16 cellular contexts compared by ENCODE assay signal in genomic region chr2:162403884-162404283, GRCh38. TPM values are rescaled to one million over a fixed set of nuclear protein-coding genes. Genes with fewer than 3 reads are reported as not detected.
DNase-seq lines count a peak whose midpoint lies in the region; ATAC-seq, FAIRE-seq and TF ChIP-seq lines count a peak whose summit lies in the region.
"Had no signal": no experiment of that assay in that cellular context is flagged by ENCODE, and none has a peak within 500 bp of the region (broad histone marks: within the 10 kb centered on the region; RNA-seq: fewer than 3 reads in every experiment).

No MANE protein-coding gene starts in this region.

- H3K4me3 ChIP-seq in PC-3 (ENCODE audit: low read length): no peak overlapping the region
- H3K4me3 ChIP-seq: neural progenitor cell had no signal

- H3F3A ChIP-seq in PC-3 (ENCODE audit: low read length, unreplicated experiment): no peaks in the 10 kb centered on the region

- no peak for TF ChIP-seq CTCF in PC-3 (conservative IDR thresholded peaks at IDR 0.05; ENCODE audit: low read depth, low read length)

- POLR2A ChIA-PET in PC-3 (lab: Charles Lee; ENCODE audit: unreplicated experiment): interaction anchor here (0.6 kb wide), 1 partner anchor 1033 kb away, joined by 18 read pairs; no protein-coding TSS in a partner anchor

- CTCF ChIA-PET in PC-3 (lab: Charles Lee): interaction anchor here (0.5 kb wide), 1 partner anchor 106 kb away, joined by 3 read pairs; no protein-coding TSS in a partner anchor

- DNase-seq in H54 (ENCODE audit: insufficient read length, low spot score) (peak; percentile 15), PC-3 (peak; percentile 89), epithelial cell of prostate (ENCODE audit: low read depth, low spot score) (peak; percentile 46), pulmonary artery endothelial cell (ENCODE audit: low read depth, low spot score) (peak; percentile 43), NCI-H748 (lab: John Stamatoyannopoulos, UW; ENCODE audit: unreplicated experiment) (no peak), Right ventricle myocardium inferior (ENCODE audit: missing footprints) (no peak), NCI-H2107 treated with DMSO at 0.1 percent for 48 hours (lab: John Stamatoyannopoulos, UW; ENCODE audit: unreplicated experiment) (no peak)
- DNase-seq: activated CD8-positive, alpha-beta memory T cell treated with anti-CD3 and anti-CD28 coated beads, Interleukin-2, amount 50 U/mL, for 48 hours; activated naive CD8-positive, alpha-beta T cell treated with anti-CD3 and anti-CD28 coated beads, Interleukin-2, amount 50 U/mL, for 24 hours; CD4-positive, alpha-beta memory T cell; effector memory CD4-positive, alpha-beta T cell; NCI-H2029; stimulated activated CD4-positive, alpha-beta T cell treated with anti-CD3 and anti-CD28 coated beads, Interleukin-12 subunit alpha, Interleukin-12 subunit beta, amount 100 ng/mL, for 4 hours had no signal

- H3K9me3 ChIP-seq in PC-3 (ENCODE audit: low read length): no peaks in the 10 kb centered on the region

- H3K79me2 ChIP-seq in PC-3 (ENCODE audit: low read length): no peaks in the 10 kb centered on the region

- H3K27ac ChIP-seq in PC-3 (ENCODE audit: low read length) (no peak overlapping the region), epithelial cell of prostate (no peak overlapping the region)
- H3K27ac ChIP-seq: neural progenitor cell had no signal

- H3K9me2 ChIP-seq in PC-3 (replicated peaks; ENCODE audit: low read length): no peaks in the 10 kb centered on the region

- no peak for TF ChIP-seq POLR2A in H54 (IDR thresholded peaks at IDR 0.05; ENCODE audit: low read depth, low read length)

- no peak overlapping the region for H3K9ac ChIP-seq in PC-3 (ENCODE audit: low read length)
- H3K9ac ChIP-seq: neural progenitor cell had no signal

- H3K4me1 ChIP-seq in PC-3 (ENCODE audit: insufficient read depth, low read length): peaks cover 7% of the 10 kb centered on the region; the same call in 1 of the 2 replicates
- H3K4me1 ChIP-seq: neural progenitor cell had no signal

- ATAC-seq in PC-3: peak; percentile 94
- ATAC-seq in HG03196 (IDR thresholded peaks at IDR 0.05; ENCODE audit: unreplicated experiment): no peak
- ATAC-seq in Right ventricle myocardium inferior: no peak
- ATAC-seq: activated CD4-positive, CD25-positive, alpha-beta regulatory T cell treated with anti-CD3 and anti-CD28 coated beads, Interleukin-2, amount 50 U/mL, for 24 hours; activated naive CD8-positive, alpha-beta T cell treated with anti-CD3 and anti-CD28 coated beads, Interleukin-2, amount 50 U/mL, for 24 hours had no signal

- H2AFZ ChIP-seq in PC-3 (ENCODE audit: low read length): no peak overlapping the region
- H2AFZ ChIP-seq: neural progenitor cell had no signal

- no peaks in the 10 kb centered on the region for H4K20me1 ChIP-seq in PC-3 (ENCODE audit: low read length)

- intact Hi-C loops in PC-3 (cut with micrococcal nuclease) (no loop called here), Right ventricle myocardium inferior (cut with DNase I) (no loop called here)

- peak; percentile 96 for FAIRE-seq in H54 (lab: Jason Lieb, UNC)

- BruUV-seq in PC-3 (replicated peaks; lab: Mats Ljungman, UMichigan): no TSS peak

- H3K27me3 ChIP-seq in PC-3 (ENCODE audit: low read length): peaks cover 51% of the 10 kb centered on the region
- H3K27me3 ChIP-seq: neural progenitor cell had no signal

- H3K4me2 ChIP-seq in PC-3 (ENCODE audit: low read length): no peak overlapping the region
- H3K4me2 ChIP-seq: neural progenitor cell had no signal

- H3K36me3 ChIP-seq in PC-3 (ENCODE audit: low read depth, low read length): no peaks in the 10 kb centered on the region
- H3K36me3 ChIP-seq: neural progenitor cell had no signal

RNA-seq across cellular contexts. Expression of gene GCA, which starts 60.0 kb away (rescaled TPM):
- 10.2 and 18.7 TPM in 2 replicates for total RNA-seq in PC-3 (2014; rRNA removed)
- total RNA-seq in pulmonary artery endothelial cell: 18.6 and 19.1 TPM in 2 replicates
- total RNA-seq in Right ventricle myocardium inferior: 11.2 TPM

Comparison
In these comparisons a context has a peak if more than half of its experiments do, and no peak if none do; other contexts are left out.
1. DNase-seq: peak in H54 (single experiment), PC-3 (single experiment), epithelial cell of prostate (single experiment) and pulmonary artery endothelial cell (single experiment); none in NCI-H748 (single experiment), Right ventricle myocardium inferior (single experiment) and NCI-H2107 treated with DMSO at 0.1 percent for 48 hours (single experiment).